ENCODE assay signal across 1 cellular context in genomic region chr5:36090033-36090432, GRCh38.
TF ChIP-seq lines count a peak whose summit lies in the region.

No MANE protein-coding gene starts in this region.

TF ChIP-seq in GM23338, 12 proteins besides CTCF, POLR2A, EP300 and RAD21 (continued from another document):
- TF ChIP-seq ZNF462 (CRISPR knock-in tag; IDR thresholded peaks at IDR 0.05) (peak; percentile 91), NANOG (IDR thresholded peaks at IDR 0.05; ENCODE audit: borderline replicate concordance) (no peak), JUNB (IDR thresholded peaks at IDR 0.05; ENCODE audit: unreplicated experiment) (no peak)
TF ChIP-seq in GM23338: peak in this region for 3.
